Comparison of ENCODE assay signal across 8 cellular contexts in the genomic region with DNA sequence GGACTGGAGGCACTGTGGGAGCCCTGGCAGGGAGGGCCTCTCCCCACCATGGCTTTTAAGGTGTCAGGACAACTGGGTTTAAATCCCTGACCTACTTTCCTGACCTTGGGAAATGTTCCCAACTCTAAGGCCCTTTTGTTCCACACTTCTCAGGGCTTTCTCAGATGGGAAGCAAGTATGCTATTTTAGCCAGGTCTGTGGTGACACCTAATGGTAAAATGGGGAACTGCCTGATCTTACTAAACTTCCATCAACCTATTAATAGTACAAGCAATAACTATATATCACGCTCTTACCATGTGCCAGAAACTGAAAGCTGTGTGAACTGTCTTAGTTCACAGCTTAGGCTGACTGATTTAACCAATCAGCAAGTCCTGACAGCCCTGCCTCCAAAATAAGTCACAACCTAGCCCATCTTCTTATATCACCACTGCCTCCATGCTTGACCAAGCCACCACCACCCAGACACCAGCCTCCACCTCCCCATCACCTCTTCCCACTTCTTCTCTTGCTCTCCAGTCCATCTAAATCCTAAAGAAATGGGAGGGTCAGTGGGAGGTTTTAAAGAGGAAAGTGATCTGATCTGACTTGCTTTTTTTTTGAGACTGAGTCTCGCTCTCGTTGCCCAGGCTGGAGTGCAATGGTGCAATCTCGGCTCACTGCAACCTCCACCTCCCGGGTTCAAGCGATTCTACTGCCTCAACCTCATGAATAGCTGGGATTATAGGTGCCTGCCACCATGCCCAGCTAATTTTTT. TPM values are rescaled to one million over a fixed set of nuclear protein-coding genes. Genes with fewer than 3 reads are reported as not detected.
DNase-seq lines count a peak whose midpoint lies in the region; ATAC-seq and TF ChIP-seq lines count a peak whose summit lies in the region.

No MANE protein-coding gene starts in this region.

- H3K9me3 ChIP-seq in ascending aorta = no peaks in the 10 kb centered on the region
- no peaks in the 10 kb centered on the region for H3K9me3 ChIP-seq in right atrium auricular region

- no peaks in the 10 kb centered on the region for H3K4me1 ChIP-seq in ascending aorta
- H3K4me1 ChIP-seq in right atrium auricular region = peaks cover 0 to 7% of the 10 kb centered on the region in 2 donors

- DNase-seq in activated CD4-positive, alpha-beta T cell treated with anti-CD3 and anti-CD28 coated beads for 4 hours = peak; percentile 34 to 69
- no peak for DNase-seq in activated CD4-positive, alpha-beta T cell treated with anti-CD3 and anti-CD28 coated beads, Interleukin-2, amount 50 U/mL, for 1 hour
- DNase-seq in NCI-H1092 (lab: John Stamatoyannopoulos, UW) (peak; percentile 54), SHP77 (lab: John Stamatoyannopoulos, UW) (peak; percentile 54 to 71), ascending aorta (ENCODE audit: low spot score in 2 of 2) (peak in 1 of 2 donors; percentile 70), right atrium auricular region (ENCODE audit: low spot score) (peak; percentile 66), retina (peak; percentile 90)

- intact Hi-C loops in ascending aorta (cut with DNase I) = loop anchor here (1.0 to 5.0 kb wide), 3 partner anchors 152 to 332 kb away; no protein-coding TSS in a partner anchor

- no peak overlapping the region for H3K4me3 ChIP-seq in ascending aorta
- H3K4me3 ChIP-seq in right atrium auricular region = no peak overlapping the region

- ATAC-seq in HG02610 (IDR thresholded peaks at IDR 0.05; ENCODE audit: unreplicated experiment) = peak; percentile 85

- no peak overlapping the region for H3K27ac ChIP-seq in ascending aorta
- no peak overlapping the region for H3K27ac ChIP-seq in right atrium auricular region

- no peaks in the 10 kb centered on the region for H3K36me3 ChIP-seq in ascending aorta
- H3K36me3 ChIP-seq in right atrium auricular region = no peaks in the 10 kb centered on the region

- H3K27me3 ChIP-seq in ascending aorta (no peaks in the 10 kb centered on the region), right atrium auricular region (no peaks in the 10 kb centered on the region)

- peak; percentile 80 to 86 (median 84) for TF ChIP-seq CTCF in ascending aorta (IDR thresholded peaks at IDR 0.05)
- TF ChIP-seq CTCF in right atrium auricular region (IDR thresholded peaks at IDR 0.05) = peak; percentile 81 to 88

RNA-seq across cellular contexts. Expression of gene BLCAP, which starts 6.9 kb away (rescaled TPM):
- total RNA-seq in ascending aorta = 43.9 TPM
- 10 to 100 TPM; 66.6 to 78.7 TPM for total RNA-seq in right atrium auricular region

RNA-seq across cellular contexts. Expression of gene NNAT, which starts 13.5 kb away (rescaled TPM):
- total RNA-seq in ascending aorta (not detected), right atrium auricular region (1 to 10 TPM in 1 of 2 donors, under 1 TPM in 1; 0.78 to 2.6 TPM)
